ENCODE assay signal across 15 cellular contexts in genomic region chr5:41275813-41276512, GRCh38.
DNase-seq lines count a peak whose midpoint lies in the region; ATAC-seq and TF ChIP-seq lines count a peak whose summit lies in the region.
"Had no signal": no experiment of that assay in that cellular context is flagged by ENCODE, and none has a peak within 500 bp of the region (broad histone marks: within the 10 kb centered on the region; RNA-seq: fewer than 3 reads in every experiment).

No MANE protein-coding gene starts in this region.

- H3K36me3 Mint-ChIP-seq in stimulated activated effector memory CD8-positive, alpha-beta T cell treated with anti-CD3 and anti-CD28 coated beads, Interleukin-12 subunit alpha, Interleukin-12 subunit beta, amount 100 ng/mL, for 72 hours: no peaks in the 10 kb centered on the region
- H3K36me3 Mint-ChIP-seq in activated T-cell treated with anti-CD3 and anti-CD28 coated beads, Interleukin-2, amount 50 U/mL, for 24 hours (ENCODE audit: low read depth): no peaks in the 10 kb centered on the region

- CTCF ChIA-PET in HEK293T (lab: Yijun Ruan, JAX): interaction anchor here (0.6 kb wide), 1 partner anchor 1698 kb away, joined by 3 read pairs; no protein-coding TSS in a partner anchor

- peak; percentile 44 for ATAC-seq in GM19043 (IDR thresholded peaks at IDR 0.05; ENCODE audit: low read depth, unreplicated experiment)
- peak; percentile 69 for ATAC-seq in HG02571 (IDR thresholded peaks at IDR 0.05; ENCODE audit: unreplicated experiment)
- ATAC-seq in HG03175 (IDR thresholded peaks at IDR 0.05; ENCODE audit: unreplicated experiment): peak; percentile 79
- ATAC-seq in stimulated activated effector memory CD8-positive, alpha-beta T cell treated with anti-CD3 and anti-CD28 coated beads, Interleukin-12 subunit alpha, Interleukin-12 subunit beta, amount 100 ng/mL, for 72 hours: peak; percentile 32
- ATAC-seq in GM21825 (IDR thresholded peaks at IDR 0.05; ENCODE audit: unreplicated experiment): no peak
- ATAC-seq: Panc1, right cardiac atrium had no signal

- POLR2A ChIA-PET in HEK293T (lab: Yijun Ruan, JAX): no interaction called here

- no peaks in the 10 kb centered on the region for H3K9me3 Mint-ChIP-seq in stimulated activated effector memory CD8-positive, alpha-beta T cell treated with anti-CD3 and anti-CD28 coated beads, Interleukin-12 subunit alpha, Interleukin-12 subunit beta, amount 100 ng/mL, for 72 hours
- H3K9me3 Mint-ChIP-seq in activated T-cell treated with anti-CD3 and anti-CD28 coated beads, Interleukin-2, amount 50 U/mL, for 24 hours: no peaks in the 10 kb centered on the region
- H3K9me3 Mint-ChIP-seq: activated T-helper 2 cell treated with anti-CD3 and anti-CD28 coated beads, Interferon-gamma antibody, Interleukin-2, Interleukin-4, amounts not matched to agents 10 μg/mL and 5 μg/mL and 100 μg/mL, durations not matched to agents 14 hours and 24 hours and 36 hours had no signal

- no peaks in the 10 kb centered on the region for H3K27me3 Mint-ChIP-seq in activated T-cell treated with anti-CD3 and anti-CD28 coated beads, Interleukin-2, amount 50 U/mL, for 24 hours

- H3K4me3 ChIP-seq in HAP-1: no peak overlapping the region
- H3K4me3 ChIP-seq: suprapubic skin had no signal

- in situ Hi-C loops in HAP-1 (cut with MboI; ENCODE audit: low sequenced_read_pairs): no loop called here

- H3K36me3 ChIP-seq in HAP-1 (replicated peaks): no peaks in the 10 kb centered on the region
- H3K36me3 ChIP-seq: suprapubic skin had no signal

- H3K9me3 ChIP-seq in HAP-1: no peaks in the 10 kb centered on the region
- H3K9me3 ChIP-seq: suprapubic skin had no signal

- H3K4me3 Mint-ChIP-seq in stimulated activated effector memory CD8-positive, alpha-beta T cell treated with anti-CD3 and anti-CD28 coated beads, Interleukin-12 subunit alpha, Interleukin-12 subunit beta, amount 100 ng/mL, for 72 hours: no peak overlapping the region
- no peak overlapping the region for H3K4me3 Mint-ChIP-seq in activated T-cell treated with anti-CD3 and anti-CD28 coated beads, Interleukin-2, amount 50 U/mL, for 24 hours

- H3K4me1 Mint-ChIP-seq in stimulated activated effector memory CD8-positive, alpha-beta T cell treated with anti-CD3 and anti-CD28 coated beads, Interleukin-12 subunit alpha, Interleukin-12 subunit beta, amount 100 ng/mL, for 72 hours: no peaks in the 10 kb centered on the region
- H3K4me1 Mint-ChIP-seq in activated T-cell treated with anti-CD3 and anti-CD28 coated beads, Interleukin-2, amount 50 U/mL, for 24 hours (ENCODE audit: low read depth): no peaks in the 10 kb centered on the region

- no peak overlapping the region for H3K27ac Mint-ChIP-seq in stimulated activated effector memory CD8-positive, alpha-beta T cell treated with anti-CD3 and anti-CD28 coated beads, Interleukin-12 subunit alpha, Interleukin-12 subunit beta, amount 100 ng/mL, for 72 hours
- H3K27ac Mint-ChIP-seq in activated T-cell treated with anti-CD3 and anti-CD28 coated beads, Interleukin-2, amount 50 U/mL, for 24 hours: no peak overlapping the region
- H3K27ac Mint-ChIP-seq: activated T-helper 2 cell treated with anti-CD3 and anti-CD28 coated beads, Interferon-gamma antibody, Interleukin-2, Interleukin-4, amounts not matched to agents 10 μg/mL and 5 μg/mL and 100 μg/mL, durations not matched to agents 14 hours and 24 hours and 36 hours had no signal

- DNase-seq in stimulated activated effector memory CD8-positive, alpha-beta T cell treated with anti-CD3 and anti-CD28 coated beads, Interleukin-12 subunit alpha, Interleukin-12 subunit beta, amount 100 ng/mL, for 72 hours (ENCODE audit: low spot score in 2 of 2): no peak
- DNase-seq in HAP-1 (ENCODE audit: low spot score in 2 of 2) (no peak), HEK293T (ENCODE audit: extremely low spot score) (no peak)
- no peak for DNase-seq in activated T-cell treated with anti-CD3 and anti-CD28 coated beads, Interleukin-2, amount 50 U/mL, for 24 hours
- DNase-seq: amygdala, DMS 273 treated with DMSO at 0.1 percent for 48 hours, NCI-H2029 treated with DMSO at 0.1 percent for 48 hours, right cardiac atrium had no signal

- H3K4me1 ChIP-seq in HAP-1: no peaks in the 10 kb centered on the region
- H3K4me1 ChIP-seq: suprapubic skin had no signal

- no peaks in the 10 kb centered on the region for H3K27me3 ChIP-seq in HAP-1 (ENCODE audit: low read depth)
- H3K27me3 ChIP-seq: suprapubic skin had no signal

TF ChIP-seq in HEK293T, 16 proteins besides CTCF, POLR2A, EP300 and RAD21:
- no peak for TF ChIP-seq SP1 (IDR thresholded peaks at IDR 0.05)
- no peak for TF ChIP-seq FOXK2 (IDR thresholded peaks at IDR 0.05)
- TF ChIP-seq ELF4 (IDR thresholded peaks at IDR 0.05): no peak
- TF ChIP-seq L3MBTL2 (conservative IDR thresholded peaks at IDR 0.05): no peak
- no peak for TF ChIP-seq FOXA1 (IDR thresholded peaks at IDR 0.05)
